ENCODE assay signal across 12 cellular contexts in genomic region chr12:96495841-96496545, GRCh38. TPM values are rescaled to one million over a fixed set of nuclear protein-coding genes. Genes with fewer than 3 reads are reported as not detected.
DNase-seq lines count a peak whose midpoint lies in the region; ATAC-seq and TF ChIP-seq lines count a peak whose summit lies in the region.
"Had no signal": no experiment of that assay in that cellular context is flagged by ENCODE, and none has a peak within 500 bp of the region (broad histone marks: within the 10 kb centered on the region; RNA-seq: fewer than 3 reads in every experiment).

No MANE protein-coding gene starts in this region.

- no peak overlapping the region for H3K4me3 Mint-ChIP-seq in central memory CD8-positive, alpha-beta T cell
- H3K4me3 Mint-ChIP-seq in endothelial cell (ENCODE audit: unreplicated experiment) = no peak overlapping the region
- H3K4me3 Mint-ChIP-seq: dendritic cell treated with granulocyte-macrophage colony-stimulating factor and Interleukin-4, amounts not matched to agents 40 ng/mL and 50 ng/mL, for 4 days had no signal

- intact Hi-C loops in left ventricle myocardium superior (cut with micrococcal nuclease) = no loop called here

- no peak for TF ChIP-seq CTCF in endothelial cell (IDR thresholded peaks at IDR 0.05; ENCODE audit: unreplicated experiment)

- no peaks in the 10 kb centered on the region for H3K36me3 Mint-ChIP-seq in central memory CD8-positive, alpha-beta T cell (ENCODE audit: insufficient read depth)
- H3K36me3 Mint-ChIP-seq in endothelial cell (ENCODE audit: low read depth, unreplicated experiment) = no peaks in the 10 kb centered on the region

- no peak for DNase-seq in central memory CD8-positive, alpha-beta T cell (ENCODE audit: low spot score in 2 of 2)
- DNase-seq in RKO (ENCODE audit: low spot score) (no peak), endothelial cell (ENCODE audit: low spot score) (no peak), left ventricle myocardium superior (no peak), NCI-H524 treated with DMSO at 0.1 percent for 48 hours (lab: John Stamatoyannopoulos, UW) (no peak)
- DNase-seq: mammary epithelial cell, nucleus accumbens, testis had no signal

- peaks cover 27% of the 10 kb centered on the region for H3K4me1 Mint-ChIP-seq in central memory CD8-positive, alpha-beta T cell
- peaks cover 29% of the 10 kb centered on the region for H3K4me1 Mint-ChIP-seq in endothelial cell (ENCODE audit: unreplicated experiment)

- peak overlapping the region; percentile 19 for H3K27ac Mint-ChIP-seq in central memory CD8-positive, alpha-beta T cell (ENCODE audit: low read depth)
- no peak overlapping the region for H3K27ac Mint-ChIP-seq in endothelial cell (ENCODE audit: unreplicated experiment)
- H3K27ac Mint-ChIP-seq: dendritic cell treated with granulocyte-macrophage colony-stimulating factor and Interleukin-4, amounts not matched to agents 40 ng/mL and 50 ng/mL, for 4 days had no signal

- H3K9me3 Mint-ChIP-seq in central memory CD8-positive, alpha-beta T cell = peaks cover 5% of the 10 kb centered on the region
- H3K9me3 Mint-ChIP-seq in endothelial cell (ENCODE audit: unreplicated experiment) = no peaks in the 10 kb centered on the region
- H3K9me3 Mint-ChIP-seq: dendritic cell treated with granulocyte-macrophage colony-stimulating factor and Interleukin-4, amounts not matched to agents 40 ng/mL and 50 ng/mL, for 4 days had no signal

- no peaks in the 10 kb centered on the region for H3K27me3 Mint-ChIP-seq in central memory CD8-positive, alpha-beta T cell
- H3K27me3 Mint-ChIP-seq in endothelial cell (ENCODE audit: unreplicated experiment) = peaks cover 4% of the 10 kb centered on the region

- peak; percentile 47 for ATAC-seq in GM18499 (IDR thresholded peaks at IDR 0.05; ENCODE audit: insufficient read depth, unreplicated experiment)
- ATAC-seq in GM19395 (IDR thresholded peaks at IDR 0.05; ENCODE audit: unreplicated experiment) = peak; percentile 65
- ATAC-seq in HG03175 (IDR thresholded peaks at IDR 0.05; ENCODE audit: unreplicated experiment) = peak; percentile 72
- peak; percentile 64 for ATAC-seq in central memory CD8-positive, alpha-beta T cell (replicated peaks; ENCODE audit: extremely low read depth, poor library complexity, severe bottlenecking)
- ATAC-seq in left ventricle myocardium superior = no peak

RNA-seq across cellular contexts. Expression of gene CFAP54, which starts 6.6 kb away (rescaled TPM):
- total RNA-seq in endothelial cell (ENCODE audit: unreplicated experiment) (2.5 TPM), left ventricle myocardium superior (0.10 TPM)
